In the genomic region with DNA sequence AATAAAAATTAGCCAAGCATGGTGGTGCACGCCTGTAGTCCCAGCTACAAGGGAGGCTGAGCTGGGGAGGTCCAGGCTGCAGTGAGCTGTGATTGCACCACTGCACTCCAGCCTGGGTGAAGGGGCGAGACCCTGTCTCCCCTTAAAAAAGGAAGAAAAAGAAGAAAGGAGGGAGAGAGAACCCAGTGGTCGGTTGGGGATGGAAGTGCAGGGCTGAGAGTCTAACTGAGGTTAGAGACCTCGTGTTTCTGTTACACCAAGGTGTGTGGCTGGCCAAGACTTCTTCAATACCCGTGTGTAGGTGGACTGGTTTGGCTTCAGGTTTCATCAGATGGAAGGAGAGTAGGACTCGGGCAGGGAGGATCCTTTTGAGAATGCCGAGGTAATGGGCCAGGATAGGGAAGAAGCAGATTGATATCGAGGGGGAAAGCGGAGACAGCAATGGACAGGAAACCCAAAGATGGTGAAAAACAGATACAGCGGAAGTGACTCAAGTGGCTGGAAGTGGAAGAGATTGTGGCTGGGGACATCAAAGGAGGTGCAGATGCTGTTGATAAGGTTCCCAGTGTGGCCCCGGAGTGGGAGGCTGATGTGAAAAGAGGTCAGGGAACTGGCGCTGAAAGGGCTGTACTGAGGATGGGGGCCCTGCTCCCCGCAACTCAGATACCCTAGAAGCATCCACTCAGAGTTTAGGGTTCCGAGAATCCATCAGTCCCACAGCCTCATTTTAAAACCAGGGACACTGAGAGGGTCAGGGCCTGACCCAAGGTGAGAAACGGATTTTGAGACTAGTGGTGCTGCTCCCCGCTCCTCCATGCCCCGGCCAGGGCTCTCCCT, we compare ENCODE assay signal across 9 cellular contexts. TPM values are rescaled to one million over a fixed set of nuclear protein-coding genes. Genes with fewer than 3 reads are reported as not detected.
A peak's percentile ranks its signal among the peaks of the same experiment; 100 is the strongest.
DNase-seq lines count a peak whose midpoint lies in the region; ATAC-seq and TF ChIP-seq lines count a peak whose summit lies in the region.
"Had no signal": no experiment of that assay in that cellular context is flagged by ENCODE, and none has a peak within 500 bp of the region (broad histone marks: within the 10 kb centered on the region; RNA-seq: fewer than 3 reads in every experiment).

No MANE protein-coding gene starts in this region.

- no peak for TF ChIP-seq EP300 in suprapubic skin (IDR thresholded peaks at IDR 0.05)

- H3K9ac ChIP-seq in mucosa of rectum (ENCODE audit: low read depth in 1 of 2, low read length in 2 of 2) = peak overlapping the region in 1 of 2 donors; percentile 34

- ATAC-seq in body of pancreas (no peak), GM19395 (IDR thresholded peaks at IDR 0.05; ENCODE audit: unreplicated experiment) (no peak)

- peaks cover 0 to 32% (median 5%) of the 10 kb centered on the region in 4 donors for H3K4me1 ChIP-seq in Peyer's patch
- H3K4me1 ChIP-seq in mucosa of rectum (ENCODE audit: control insufficient read depth in 2 of 2, insufficient read depth in 2 of 2, low read length in 2 of 2) = peaks cover 20 to 47% of the 10 kb centered on the region in 2 donors
- H3K4me1 ChIP-seq in suprapubic skin = peaks cover 24% of the 10 kb centered on the region
- peaks cover 11% of the 10 kb centered on the region for H3K4me1 ChIP-seq in body of pancreas

- H3K4me3 ChIP-seq in Peyer's patch (peak overlapping the region; percentile 31 to 66 (median 52)), mucosa of rectum (ENCODE audit: low read length in 2 of 2) (peak overlapping the region; percentile 44 to 59), suprapubic skin (peak overlapping the region; percentile 51), body of pancreas (no peak overlapping the region)

- no peaks in the 10 kb centered on the region for H3K27me3 ChIP-seq in Peyer's patch
- H3K27me3 ChIP-seq in mucosa of rectum (ENCODE audit: control insufficient read depth in 2 of 2, insufficient read depth in 2 of 2, low read length in 2 of 2) = no peaks in the 10 kb centered on the region
- H3K27me3 ChIP-seq in suprapubic skin = peaks cover 32% of the 10 kb centered on the region
- no peaks in the 10 kb centered on the region for H3K27me3 ChIP-seq in body of pancreas

- TF ChIP-seq POLR2A in Peyer's patch (IDR thresholded peaks at IDR 0.05) (no peak), suprapubic skin (IDR thresholded peaks at IDR 0.05) (no peak), body of pancreas (IDR thresholded peaks at IDR 0.05) (no peak)

- 57% methylated on average over 17 of the region's 17 CpGs for WGBS in suprapubic skin
- 50 to 56% methylated on average over 17 of the region's 17 CpGs for WGBS in body of pancreas, 2 donors

- H3K27ac ChIP-seq in Peyer's patch (peak overlapping the region in 3 of 4 donors; percentile 35 to 91 (median 65)), mucosa of rectum (ENCODE audit: low read depth in 2 of 2, low read length in 2 of 2) (peak overlapping the region; percentile 45 to 54), suprapubic skin (peak overlapping the region; percentile 21), body of pancreas (no peak overlapping the region)

- no peaks in the 10 kb centered on the region for H3K36me3 ChIP-seq in Peyer's patch
- H3K36me3 ChIP-seq in mucosa of rectum (ENCODE audit: control insufficient read depth in 2 of 2, insufficient read depth in 2 of 2, low read length in 2 of 2) = no peaks in the 10 kb centered on the region
- no peaks in the 10 kb centered on the region for H3K36me3 ChIP-seq in suprapubic skin
- no peaks in the 10 kb centered on the region for H3K36me3 ChIP-seq in body of pancreas (replicated peaks in 1 of 2; ENCODE audit: insufficient read depth in 1 of 2, low read depth in 2 of 2)

- TF ChIP-seq CTCF in Peyer's patch (IDR thresholded peaks at IDR 0.05) (no peak), suprapubic skin (IDR thresholded peaks at IDR 0.05) (no peak), body of pancreas (IDR thresholded peaks at IDR 0.05) (no peak)

- intact Hi-C loops in body of pancreas (cut with DNase I) = no loop called here

- H3K9me3 ChIP-seq in Peyer's patch (no peaks in the 10 kb centered on the region), mucosa of rectum (ENCODE audit: control insufficient read depth in 2 of 2, low read length in 2 of 2) (no peaks in the 10 kb centered on the region), suprapubic skin (no peaks in the 10 kb centered on the region), body of pancreas (no peaks in the 10 kb centered on the region)

- DNase-seq in Peyer's patch = peak in 2 of 3 donors; percentile 30 to 55
- DNase-seq in activated T-helper 9 cell treated with anti-CD3 and anti-CD28 coated beads, Interleukin-2, amount 50 U/mL, for 16 hours (ENCODE audit: low read depth) = peak; percentile 45
- no peak for DNase-seq in suprapubic skin (ENCODE audit: low spot score in 2 of 2)
- no peak for DNase-seq in ecto neural progenitor cell (ENCODE audit: low spot score)
- no peak for DNase-seq in body of pancreas
- DNase-seq: IMR-90 had no signal

RNA-seq across cellular contexts. Expression of gene UBXN10, which starts 0.7 kb away (rescaled TPM):
- total RNA-seq in Peyer's patch (1 to 10 TPM in 3 of 4 donors, under 1 TPM in 1; 0.94 to 5.7 (median 2.2) TPM), suprapubic skin (1 to 10 TPM in 1 of 4 donors, under 1 TPM in 3; 0.48 to 1.0 (median 0.68) TPM), body of pancreas (1 to 10 TPM in 1 of 2 donors, under 1 TPM in 1; under 0.01 to 1.0 TPM)
- total RNA-seq: IMR-90 had no signal

RNA-seq across cellular contexts. Expression of gene PLA2G2C, which starts 1.1 kb away (rescaled TPM):
- 1 to 10 TPM in 1 of 4 donors, not detected in 3; 1.0 TPM for total RNA-seq in Peyer's patch
- not detected for total RNA-seq in suprapubic skin
- not detected for total RNA-seq in body of pancreas
- total RNA-seq: glomerular endothelial cell, IMR-90 had no signal

RNA-seq across cellular contexts. Expression of gene PLA2G2F, which starts 46.1 kb away (rescaled TPM):
- total RNA-seq in Peyer's patch = under 1 TPM in 2 of 4 donors, not detected in 2; 0.27 to 0.35 TPM
- 10 to 100 TPM; 11.9 to 33.8 (median 16.7) TPM for total RNA-seq in suprapubic skin
- total RNA-seq in body of pancreas = not detected
- total RNA-seq: glomerular endothelial cell, IMR-90 had no signal

Comparison
In these comparisons a context has a peak if more than half of its experiments do, and no peak if none do; other contexts are left out.
1. DNase-seq: peak in Peyer's patch (2 of 3) and activated T-helper 9 cell treated with anti-CD3 and anti-CD28 coated beads, Interleukin-2, amount 50 U/mL, for 16 hours (single experiment); none in suprapubic skin (0 of 2), ecto neural progenitor cell (single experiment) and body of pancreas (0 of 4).
2. H3K27ac ChIP-seq: peak in Peyer's patch (3 of 4), mucosa of rectum (2 of 2) and suprapubic skin (single experiment); none in body of pancreas (0 of 4).
3. H3K4me3 ChIP-seq: peak in Peyer's patch (4 of 4), mucosa of rectum (2 of 2) and suprapubic skin (single experiment); none in body of pancreas (0 of 2).
4. RNA of gene PLA2G2F, which starts 46.1 kb away (total RNA-seq): 11.9 to 33.8 TPM in suprapubic skin; 0.27 to 0.35 TPM in Peyer's patch and not detected in body of pancreas; every median in the first group is over 4 times any median in the second.